Comparison of ENCODE assay signal across 8 cellular contexts in genomic region chr17:29568331-29569244, GRCh38. TPM values are rescaled to one million over a fixed set of nuclear protein-coding genes. Genes with fewer than 3 reads are reported as not detected.
DNase-seq lines count a peak whose midpoint lies in the region; ATAC-seq and TF ChIP-seq lines count a peak whose summit lies in the region.

TSS of gene TP53I13 (plus strand) at chr17:29568701. CDS start at chr17:29568759, 58 bp downstream.

- H3K9me3 ChIP-seq in heart left ventricle (no peaks in the 10 kb centered on the region), uterus (no peaks in the 10 kb centered on the region)

- H3K27ac Mint-ChIP-seq in T-cell: peak within 1 kb of the TSS; percentile 95 to 96
- peak within 1 kb of the TSS; percentile 95 for H3K27ac Mint-ChIP-seq in activated naive CD8-positive, alpha-beta T cell treated with anti-CD3 and anti-CD28 coated beads, Interleukin-2, amount 50 U/mL, for 24 hours
- H3K27ac Mint-ChIP-seq in progenitor cell of endocrine pancreas: peak within 1 kb of the TSS; percentile 88

- no peaks in the 10 kb centered on the region for H3K27me3 ChIP-seq in heart left ventricle
- H3K27me3 ChIP-seq in uterus: no peaks in the 10 kb centered on the region

- WGBS in heart left ventricle, 4 donors: 1 to 4% (median 1%) methylated on average over 19 to 85 of the region's 85 CpGs

- H3K36me3 ChIP-seq in heart left ventricle (peaks cover 0 to 5% (median 1%) of the 10 kb centered on the region in 9 donors), uterus (no peaks in the 10 kb centered on the region)

- no peaks in the 10 kb centered on the region for H3K36me3 Mint-ChIP-seq in T-cell
- H3K36me3 Mint-ChIP-seq in activated naive CD8-positive, alpha-beta T cell treated with anti-CD3 and anti-CD28 coated beads, Interleukin-2, amount 50 U/mL, for 24 hours (ENCODE audit: low read depth): no peaks in the 10 kb centered on the region
- peaks cover 3% of the 10 kb centered on the region for H3K36me3 Mint-ChIP-seq in progenitor cell of endocrine pancreas (ENCODE audit: insufficient read depth)

- peaks cover 24 to 41% (median 34%) of the 10 kb centered on the region in 3 donors for H3K4me1 Mint-ChIP-seq in T-cell
- H3K4me1 Mint-ChIP-seq in activated naive CD8-positive, alpha-beta T cell treated with anti-CD3 and anti-CD28 coated beads, Interleukin-2, amount 50 U/mL, for 24 hours: peaks cover 36% of the 10 kb centered on the region
- peaks cover 13% of the 10 kb centered on the region for H3K4me1 Mint-ChIP-seq in progenitor cell of endocrine pancreas (ENCODE audit: low read depth)

- H3K9me3 Mint-ChIP-seq in T-cell (no peaks in the 10 kb centered on the region), progenitor cell of endocrine pancreas (ENCODE audit: low read depth) (no peaks in the 10 kb centered on the region)
- H3K9me3 Mint-ChIP-seq in activated naive CD8-positive, alpha-beta T cell treated with anti-CD3 and anti-CD28 coated beads, Interleukin-2, amount 50 U/mL, for 24 hours: no peaks in the 10 kb centered on the region

- CTCF ChIA-PET in T-cell (lab: Charles Lee): interaction anchor here in 1 of 2 donors (0.6 to 1.8 kb wide), 3 partner anchors 19 to 910 kb away, joined by 3 to 6 read pairs (median 3); partner anchors contain the start of gene SSH2

- peak; percentile 78 for DNase-seq in DMS79 treated with DMSO at 0.1 percent for 48 hours (lab: John Stamatoyannopoulos, UW)
- DNase-seq in GOT3 (lab: John Stamatoyannopoulos, UW): peak; percentile 62
- DNase-seq in MV-4-11 (lab: John Stamatoyannopoulos, UW): peak; percentile 77
- peak; percentile 62 to 93 (median 76) for DNase-seq in T-cell
- peak; percentile 90 for DNase-seq in activated naive CD8-positive, alpha-beta T cell treated with anti-CD3 and anti-CD28 coated beads, Interleukin-2, amount 50 U/mL, for 24 hours
- DNase-seq in heart left ventricle: peak; percentile 88 to 94 (median 92)
- DNase-seq in progenitor cell of endocrine pancreas (ENCODE audit: low spot score, unreplicated experiment): peak; percentile 71
- peak; percentile 87 to 90 for DNase-seq in uterus

- TF ChIP-seq CTCF in heart left ventricle (IDR thresholded peaks at IDR 0.05): no peak
- TF ChIP-seq CTCF in progenitor cell of endocrine pancreas (IDR thresholded peaks at IDR 0.05; ENCODE audit: unreplicated experiment): no peak
- TF ChIP-seq CTCF in uterus (IDR thresholded peaks at IDR 0.05): no peak

- H3K4me3 ChIP-seq in heart left ventricle (peak within 1 kb of the TSS; percentile 66 to 86 (median 81)), uterus (peak within 1 kb of the TSS; percentile 71 to 85)

- peaks cover 5 to 71% (median 41%) of the 10 kb centered on the region in 12 donors for H3K4me1 ChIP-seq in heart left ventricle
- H3K4me1 ChIP-seq in uterus: peaks cover 4 to 18% of the 10 kb centered on the region in 2 donors

- ATAC-seq in T-cell (replicated peaks in 1 of 4): peak; percentile 64 to 71 (median 67)
- peak; percentile 54 for ATAC-seq in activated naive CD8-positive, alpha-beta T cell treated with anti-CD3 and anti-CD28 coated beads, Interleukin-2, amount 50 U/mL, for 24 hours
- ATAC-seq in heart left ventricle: peak; percentile 63 to 83 (median 72)

- intact Hi-C loops in heart left ventricle (cut with DNase I): loop anchor here in 2 of 10 donors (2.0 to 10.0 kb wide), 3 partner anchors 20 to 916 kb away; partner anchors contain the start of gene GIT1 (in 1 of the 2)
- intact Hi-C loops in uterus (cut with DNase I; ENCODE audit: low total_unique reads): no loop called here

- TF ChIP-seq POLR2A in heart left ventricle (IDR thresholded peaks at IDR 0.05): peak in 1 of 2 donors; percentile 83
- TF ChIP-seq POLR2A in uterus (IDR thresholded peaks at IDR 0.05): peak; percentile 63 to 78

- POLR2A ChIA-PET in T-cell (lab: Charles Lee): interaction anchor here in 1 of 2 donors (0.5 to 0.6 kb wide), 2 partner anchors 292 to 1246 kb away, joined by 4 to 8 read pairs; no protein-coding TSS in a partner anchor

- peak within 1 kb of the TSS; percentile 88 to 94 (median 94) for H3K4me3 Mint-ChIP-seq in T-cell
- H3K4me3 Mint-ChIP-seq in activated naive CD8-positive, alpha-beta T cell treated with anti-CD3 and anti-CD28 coated beads, Interleukin-2, amount 50 U/mL, for 24 hours: peak within 1 kb of the TSS; percentile 94
- peak within 1 kb of the TSS; percentile 88 for H3K4me3 Mint-ChIP-seq in progenitor cell of endocrine pancreas (ENCODE audit: low read depth)

- H3K27me3 Mint-ChIP-seq in T-cell (no peaks in the 10 kb centered on the region), progenitor cell of endocrine pancreas (peaks cover 31% of the 10 kb centered on the region)
- no peaks in the 10 kb centered on the region for H3K27me3 Mint-ChIP-seq in activated naive CD8-positive, alpha-beta T cell treated with anti-CD3 and anti-CD28 coated beads, Interleukin-2, amount 50 U/mL, for 24 hours

- H3K27ac ChIP-seq in heart left ventricle (peak within 1 kb of the TSS; percentile 66 to 93 (median 88)), uterus (peak within 1 kb of the TSS; percentile 88 to 91)

RNA-seq across cellular contexts. Expression of gene TP53I13, which starts in this region (rescaled TPM):
- total RNA-seq in T-cell (100 to 1,000 TPM in 3 of 5 donors, 10 to 100 TPM in 2; 56.0 to 166 (median 128) TPM), heart left ventricle (10 to 100 TPM; 23.8 to 65.5 (median 38.3) TPM), progenitor cell of endocrine pancreas (39.7 and 40.2 TPM in 2 replicates), uterus (10 to 100 TPM; 35.6 to 50.3 (median 45.1) TPM)
- 10 to 100 TPM; 65.1 to 93.0 TPM for polyA plus RNA-seq in heart left ventricle

Comparison
In these comparisons a context has a peak if more than half of its experiments do, and no peak if none do; other contexts are left out.
1. Peak in every context shown above with its lines: DNase-seq, ATAC-seq, H3K4me3 ChIP-seq and H3K27ac ChIP-seq.